8 cellular contexts compared by ENCODE assay signal in the genomic region with DNA sequence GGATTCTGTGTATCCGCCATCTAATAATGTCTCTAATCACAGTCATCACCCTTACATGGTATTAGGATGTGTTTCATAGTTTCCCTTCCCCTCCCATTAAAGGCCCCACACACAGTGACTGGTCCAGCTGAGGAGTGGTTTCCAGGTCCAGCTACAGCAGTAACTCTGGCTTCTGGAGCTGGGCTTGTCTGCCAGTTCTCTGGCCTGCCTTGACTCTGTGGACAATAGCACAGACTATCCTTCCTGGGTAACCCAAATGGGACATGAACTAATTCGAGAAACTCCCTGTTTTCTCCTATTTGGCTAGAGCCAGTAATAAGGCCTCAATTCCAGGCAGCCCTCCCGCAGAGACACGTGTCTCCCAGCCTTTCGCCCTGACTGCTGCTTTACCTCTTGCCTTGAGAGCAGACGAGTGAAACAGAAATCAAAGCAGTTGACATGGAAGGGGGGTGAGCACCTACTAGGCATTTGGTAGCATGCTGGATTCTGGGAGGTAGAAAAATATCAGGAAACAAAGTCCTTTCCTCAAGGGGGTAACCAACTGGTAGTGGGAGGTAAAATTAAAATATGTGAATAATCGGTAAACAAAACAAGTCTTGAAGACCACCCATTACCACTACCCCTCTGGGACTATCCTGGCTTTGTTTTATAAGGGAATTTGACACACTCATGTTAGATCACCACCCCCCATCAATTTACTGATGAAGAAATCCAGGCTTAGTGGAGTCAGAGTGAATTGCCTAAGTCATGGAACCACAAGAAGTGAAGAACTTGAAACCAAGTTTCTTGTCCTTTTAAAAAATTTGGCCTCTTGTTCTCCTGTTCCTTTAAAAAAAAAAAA. TPM values are rescaled to one million over a fixed set of nuclear protein-coding genes. Genes with fewer than 3 reads are reported as not detected.
A peak's percentile ranks its signal among the peaks of the same experiment; 100 is the strongest.
DNase-seq lines count a peak whose midpoint lies in the region; ATAC-seq, FAIRE-seq and TF ChIP-seq lines count a peak whose summit lies in the region.

No MANE protein-coding gene starts in this region.

- intact Hi-C loops in lower leg skin (cut with DNase I; ENCODE audit: low total_unique reads), result loop anchor here (10.0 kb wide), 1 partner anchor 120 kb away; a partner anchor contains a TSS

- H3K4me3 ChIP-seq in OCI-LY1 (ENCODE audit: low read depth, low read length, poor library complexity, severe bottlenecking) (peak overlapping the region; percentile 84), lower leg skin (ENCODE audit: low read depth, poor library complexity, severe bottlenecking) (no peak overlapping the region)

- H3K79me2 ChIP-seq in OCI-LY1 (ENCODE audit: insufficient read depth, low read length), result no peaks in the 10 kb centered on the region

- DNase-seq in dermis blood vessel endothelial cell, result peak; percentile 88
- DNase-seq in lower leg skin (ENCODE audit: low spot score in 2 of 2), result peak; percentile 84 to 91
- DNase-seq in substantia nigra (lab: John Stamatoyannopoulos, UW), result peak in 39 of 49 donors; percentile 13 to 84 (median 58)

- H3K4me2 ChIP-seq in OCI-LY1 (ENCODE audit: low read length), result peak overlapping the region; percentile 73

- no peaks in the 10 kb centered on the region for H3F3A ChIP-seq in OCI-LY1 (ENCODE audit: insufficient read depth, low read length)

- no peak for TF ChIP-seq POLR2A in lower leg skin (IDR thresholded peaks at IDR 0.05)

- no peak for TF ChIP-seq CTCF in OCI-LY1 (IDR thresholded peaks at IDR 0.05; ENCODE audit: low read length)
- no peak for TF ChIP-seq CTCF in lower leg skin (IDR thresholded peaks at IDR 0.05)

- ATAC-seq in HG02852 (IDR thresholded peaks at IDR 0.05; ENCODE audit: unreplicated experiment) (no peak), HG03565 (IDR thresholded peaks at IDR 0.05; ENCODE audit: unreplicated experiment) (no peak), GM21576 (IDR thresholded peaks at IDR 0.05; ENCODE audit: unreplicated experiment) (no peak)

- no peaks in the 10 kb centered on the region for H3K9me2 ChIP-seq in OCI-LY1 (ENCODE audit: low read depth, low read length)

- H3K9ac ChIP-seq in OCI-LY1 (ENCODE audit: low read length), result peak overlapping the region; percentile 87

- H3K36me3 ChIP-seq in OCI-LY1 (ENCODE audit: insufficient read depth, low read length), result peaks cover 5% of the 10 kb centered on the region; the same call in 1 of the 2 replicates

- H2AFZ ChIP-seq in OCI-LY1 (ENCODE audit: low read length), result peak overlapping the region; percentile 13

- no peaks in the 10 kb centered on the region for H4K20me1 ChIP-seq in OCI-LY1 (ENCODE audit: insufficient read depth, low read length)

- no peaks in the 10 kb centered on the region for H3K9me3 ChIP-seq in OCI-LY1 (ENCODE audit: low read length)

- peaks cover 40% of the 10 kb centered on the region for H3K4me1 ChIP-seq in OCI-LY1 (ENCODE audit: insufficient read depth, low read length, severe bottlenecking)

- 10 to 13% methylated on average over 7 of the region's 7 CpGs for whole genome bisulfite sequencing in lower leg skin, 2 donors

- H3K27ac ChIP-seq in OCI-LY1 (ENCODE audit: low read depth, low read length, poor library complexity, severe bottlenecking) (peak overlapping the region; percentile 92), substantia nigra (ENCODE audit: low read depth, low read length, poor library complexity, severe bottlenecking) (peak overlapping the region; percentile 66)

- FAIRE-seq in G401.6 (lab: Jason Lieb, UNC), result peak; percentile 13

- H3K27me3 ChIP-seq in OCI-LY1 (ENCODE audit: insufficient read depth, low read length), result no peaks in the 10 kb centered on the region

RNA-seq across cellular contexts. Expression of a gene that starts 1.2 kb away (rescaled TPM):
- 16.5 and 17.3 TPM in 2 replicates for total RNA-seq in dermis blood vessel endothelial cell
- 10 to 100 TPM; 61.5 to 69.8 (median 64.2) TPM for total RNA-seq in lower leg skin
